Comparison of ENCODE assay signal across 11 cellular contexts in genomic region chr5:81626524-81626923, GRCh38.
DNase-seq lines count a peak whose midpoint lies in the region; ATAC-seq, FAIRE-seq and TF ChIP-seq lines count a peak whose summit lies in the region.
"Had no signal": no experiment of that assay in that cellular context is flagged by ENCODE, and none has a peak within 500 bp of the region (broad histone marks: within the 10 kb centered on the region; RNA-seq: fewer than 3 reads in every experiment).

No MANE protein-coding gene starts in this region.

- no peaks in the 10 kb centered on the region for H3K36me3 ChIP-seq in IMR-90 (ENCODE audit: control insufficient read depth, insufficient read depth, low read length)
- no peaks in the 10 kb centered on the region for H3K36me3 ChIP-seq in brain microvascular endothelial cell (replicated peaks)
- H3K36me3 ChIP-seq in HepG2 (replicated peaks in 1 of 2; ENCODE audit: control insufficient read depth in 1 of 2, insufficient read depth in 2 of 2, low read length in 2 of 2): no peaks in the 10 kb centered on the region
- H3K36me3 ChIP-seq in lower lobe of right lung: no peaks in the 10 kb centered on the region

- BruUV-seq in IMR-90 (replicated peaks; lab: Mats Ljungman, UMichigan): no TSS peak
- no TSS peak for BruUV-seq in HepG2 (replicated peaks; lab: Mats Ljungman, UMichigan)

- H3K4me1 ChIP-seq in IMR-90 (ENCODE audit: control insufficient read depth, insufficient read depth, low read length) (peaks cover 4% of the 10 kb centered on the region; the same call in 1 of the 2 replicates), HepG2 (ENCODE audit: insufficient read depth, low read length) (no peaks in the 10 kb centered on the region), lower lobe of right lung (no peaks in the 10 kb centered on the region)

- dilution Hi-C loops in IMR-90 (cut with HindIII; ENCODE audit: low sequenced_read_pairs, unreplicated experiment): no loop called here

- ATAC-seq in IMR-90 (ENCODE audit: low read depth) (peak; percentile 97), HepG2 (peak; percentile 65), lower lobe of right lung (no peak)
- ATAC-seq: naive thymus-derived CD8-positive, alpha-beta T cell; T-helper 17 cell had no signal

- TF ChIP-seq EP300 in HepG2 (IDR thresholded peaks at IDR 0.05; ENCODE audit: low read depth in 2 of 2, low read length in 2 of 2) (no peak), HepG2 (CRISPR knock-in tag; IDR thresholded peaks at IDR 0.05; ENCODE audit: borderline replicate concordance) (no peak)

- H3K56ac ChIP-seq in IMR-90 (ENCODE audit: extremely low read depth, insufficient read depth, low read length): no peak overlapping the region

- TF ChIP-seq RAD21 in IMR-90 (IDR thresholded peaks at IDR 0.05; ENCODE audit: low read length): 0 out of 2 replicates have a peak, but pooled peaks have one; percentile 2
- no peak for TF ChIP-seq RAD21 in HepG2 (CRISPR knock-in tag; IDR thresholded peaks at IDR 0.05)

- H4K5ac ChIP-seq in IMR-90 (ENCODE audit: low read depth, low read length): no peak overlapping the region

- POLR2A ChIA-PET in IMR-90 (lab: Charles Lee; ENCODE audit: unreplicated experiment) (no interaction called here), HepG2 (lab: Yijun Ruan, JAX) (no interaction called here)

- H3K4me3 ChIP-seq in IMR-90 (ENCODE audit: insufficient read depth, low read depth, low read length): no peak overlapping the region
- H3K4me3 ChIP-seq in brain microvascular endothelial cell (ENCODE audit: low read depth, low read length): no peak overlapping the region
- no peak overlapping the region for H3K4me3 ChIP-seq in HepG2 (replicated peaks in 1 of 3; ENCODE audit: insufficient read depth in 1 of 3, low read depth in 2 of 3, low read length in 3 of 3)
- no peak overlapping the region for H3K4me3 ChIP-seq in lower lobe of right lung

- H2BK20ac ChIP-seq in IMR-90 (ENCODE audit: low read depth, low read length): peak overlapping the region; percentile 2; the same call in 1 of the 2 replicates

- peak overlapping the region; percentile 44 for H2BK5ac ChIP-seq in IMR-90 (ENCODE audit: low read depth, low read length, poor library complexity, severe bottlenecking)

- no CpG with 5 or more reads among the region's 1 CpG for WGBS in IMR-90 (ENCODE audit: extremely low coverage in 2 of 2, insufficient read length in 1 of 2), 2 experiments
- 0% methylated on average over 1 of the region's 1 CpG for WGBS in HepG2 (ENCODE audit: low lambda C conversion rate)

- peaks cover 23% of the 10 kb centered on the region for H3K36me3 Mint-ChIP-seq in mesothelial cell of epicardium

- H3K27ac ChIP-seq in IMR-90 (ENCODE audit: insufficient read depth, low read length) (no peak overlapping the region), brain microvascular endothelial cell (no peak overlapping the region), HepG2 (ENCODE audit: extremely low read length, insufficient read depth, low read length) (no peak overlapping the region), lower lobe of right lung (no peak overlapping the region)

- no peak for FAIRE-seq in HepG2 (lab: Jason Lieb, UNC)

- intact Hi-C loops in IMR-90 (cut with micrococcal nuclease) (loop anchor here (5.0 kb wide), 1 partner anchor 121 kb away; no protein-coding TSS in a partner anchor), HepG2 (cut with micrococcal nuclease; ENCODE audit: unreplicated experiment) (no loop called here), lower lobe of right lung (cut with DNase I) (no loop called here)

- no peak overlapping the region for H2AK5ac ChIP-seq in IMR-90 (ENCODE audit: low read depth, low read length)

- H3K9me1 ChIP-seq in IMR-90 (ENCODE audit: insufficient read depth, low read length): no peaks in the 10 kb centered on the region; the same call in 1 of the 2 replicates

- CTCF ChIA-PET in IMR-90 (lab: Yijun Ruan, JAX): interaction anchor here (0.6 to 1.0 kb wide), 2 partner anchors 13 to 902 kb away, joined by 4 read pairs; no protein-coding TSS in a partner anchor
- CTCF ChIA-PET in HepG2 (lab: Yijun Ruan, JAX; ENCODE audit: low intra/inter-chr PET ratio, low total read pairs): no interaction called here

- H3K79me2 ChIP-seq in HepG2 (ENCODE audit: insufficient read depth, low read length): no peaks in the 10 kb centered on the region

- no peak overlapping the region for H3K18ac ChIP-seq in IMR-90 (ENCODE audit: low read depth, low read length)

- H4K91ac ChIP-seq in IMR-90 (ENCODE audit: insufficient read depth, low read depth, low read length): no peak overlapping the region

- H3K4me1 Mint-ChIP-seq in mesothelial cell of epicardium: peaks cover 7% of the 10 kb centered on the region

- H3K23ac ChIP-seq in IMR-90 (ENCODE audit: low read depth, low read length): no peak overlapping the region

- peak overlapping the region; percentile 6; the same call in 1 of the 2 replicates for H3K4me2 ChIP-seq in IMR-90 (ENCODE audit: low read depth, low read length)
- H3K4me2 ChIP-seq in HepG2 (ENCODE audit: low read depth, low read length): no peak overlapping the region

- peaks cover 6% of the 10 kb centered on the region for H3K9me3 Mint-ChIP-seq in mesothelial cell of epicardium

- no peak overlapping the region for H2AK9ac ChIP-seq in IMR-90 (replicated peaks; ENCODE audit: low read depth, low read length, poor library complexity)

- H3K27ac Mint-ChIP-seq in mesothelial cell of epicardium: no peak overlapping the region

- H4K20me1 ChIP-seq in IMR-90 (ENCODE audit: insufficient read depth, low read length): no peaks in the 10 kb centered on the region
- H4K20me1 ChIP-seq in HepG2 (ENCODE audit: insufficient read depth, low read length): no peaks in the 10 kb centered on the region

- DNase-seq in COLO668 (lab: John Stamatoyannopoulos, UW; ENCODE audit: unreplicated experiment) (peak; percentile 7), IMR-90 (peak; percentile 90), brain microvascular endothelial cell (peak; percentile 90), HepG2 (ENCODE audit: low spot score) (peak; percentile 32), mesothelial cell of epicardium (ENCODE audit: low spot score in 2 of 2, unreplicated experiment in 2 of 2) (no peak), KG1 (lab: John Stamatoyannopoulos, UW) (no peak), inferior parietal cortex (ENCODE audit: extremely low spot score) (no peak), lower lobe of right lung (no peak)
- DNase-seq: naive thymus-derived CD8-positive, alpha-beta T cell; NCI-H1694; T-helper 17 cell had no signal

- no peaks in the 10 kb centered on the region for H3K27me3 ChIP-seq in IMR-90 (ENCODE audit: control insufficient read depth, insufficient read depth, low read length)
- H3K27me3 ChIP-seq in brain microvascular endothelial cell (replicated peaks): no peaks in the 10 kb centered on the region
- H3K27me3 ChIP-seq in HepG2 (ENCODE audit: control insufficient read depth in 1 of 2, insufficient read depth in 2 of 2, low read length in 2 of 2): no peaks in the 10 kb centered on the region
- no peaks in the 10 kb centered on the region for H3K27me3 ChIP-seq in lower lobe of right lung (ENCODE audit: low read depth)

- no peak overlapping the region for H4K8ac ChIP-seq in IMR-90 (ENCODE audit: low read depth in 2 of 2, low read length in 2 of 2)

- no peak overlapping the region for H3K14ac ChIP-seq in IMR-90 (replicated peaks; ENCODE audit: low read depth, low read length)

- H2BK120ac ChIP-seq in IMR-90 (ENCODE audit: low read depth, low read length): peak overlapping the region; percentile 1; the same call in 1 of the 2 replicates

- TF ChIP-seq POLR2A in IMR-90 (IDR thresholded peaks at IDR 0.05; ENCODE audit: low read depth, low read length) (no peak), HepG2 (IDR thresholded peaks at IDR 0.05; ENCODE audit: insufficient read depth in 1 of 2, low read depth in 2 of 2, low read length in 2 of 2) (no peak)

- no peaks in the 10 kb centered on the region for H3K27me3 Mint-ChIP-seq in mesothelial cell of epicardium (ENCODE audit: low read depth)
- H3K27me3 Mint-ChIP-seq: naive thymus-derived CD8-positive, alpha-beta T cell; T-helper 17 cell had no signal

- H3K79me1 ChIP-seq in IMR-90 (ENCODE audit: low read depth in 1 of 2, low read length in 2 of 2): peaks cover 0 to 4% of the 10 kb centered on the region in 2 experiments; a peak in 2 of 4 replicates

- in situ Hi-C loops in IMR-90 (cut with MboI; ENCODE audit: low sequenced_read_pairs): no loop called here
- in situ Hi-C loops in brain microvascular endothelial cell (cut with HindIII; ENCODE audit: low pct_ligation_motif_present, low sequenced_read_pairs): no loop called here
- in situ Hi-C loops in HepG2 (cut with HindIII; ENCODE audit: extremely low pct_ligation_motif_present, low pct_unique_long_range_greater_than_20kb): no loop called here

- H2AFZ ChIP-seq in IMR-90 (replicated peaks; ENCODE audit: low read length, poor library complexity): no peak overlapping the region
- no peak overlapping the region for H2AFZ ChIP-seq in HepG2 (ENCODE audit: low read length)

- H3K4me3 Mint-ChIP-seq in mesothelial cell of epicardium: no peak overlapping the region
- H3K4me3 Mint-ChIP-seq: naive thymus-derived CD8-positive, alpha-beta T cell; T-helper 17 cell had no signal

- no peak for TF ChIP-seq CTCF in IMR-90 (conservative IDR thresholded peaks at IDR 0.05; ENCODE audit: low read depth, low read length)
- TF ChIP-seq CTCF in brain microvascular endothelial cell (IDR thresholded peaks at IDR 0.05; ENCODE audit: low read depth, low read length, missing control alignments): no peak
- TF ChIP-seq CTCF in HepG2 (CRISPR knock-in tag; IDR thresholded peaks at IDR 0.05): no peak
- TF ChIP-seq CTCF in mesothelial cell of epicardium (IDR thresholded peaks at IDR 0.05; ENCODE audit: unreplicated experiment): no peak
- TF ChIP-seq CTCF in lower lobe of right lung (IDR thresholded peaks at IDR 0.05): no peak

- no peak overlapping the region for H3K9ac ChIP-seq in IMR-90 (ENCODE audit: low read depth, low read length)
- no peak overlapping the region for H3K9ac ChIP-seq in HepG2 (ENCODE audit: insufficient read depth, low read depth, low read length)

- H3K4ac ChIP-seq in IMR-90 (ENCODE audit: low read depth, low read length): no peak overlapping the region

- H3K9me3 ChIP-seq in IMR-90 (ENCODE audit: control insufficient read depth, insufficient read depth, low read length) (no peaks in the 10 kb centered on the region), HepG2 (ENCODE audit: low read length) (no peaks in the 10 kb centered on the region), lower lobe of right lung (no peaks in the 10 kb centered on the region)

- no peak overlapping the region for H2BK15ac ChIP-seq in IMR-90 (ENCODE audit: low read depth, low read length)

TF ChIP-seq in IMR-90, 13 proteins besides CTCF, POLR2A, EP300 and RAD21 (continues in another document):
- TF ChIP-seq MXI1 (IDR thresholded peaks at IDR 0.05; ENCODE audit: borderline replicate concordance, low read depth, low read length): peak; percentile 46; the same call in 1 of the 2 replicates
- TF ChIP-seq FOS (IDR thresholded peaks at IDR 0.05; ENCODE audit: low read depth, low read length): peak; percentile 50
- TF ChIP-seq RCOR1 (IDR thresholded peaks at IDR 0.05; ENCODE audit: insufficient replicate concordance, low read length): peak; percentile 66

Comparison
In these comparisons a context has a peak if more than half of its experiments do, and no peak if none do; other contexts are left out.
1. DNase-seq: peak in COLO668 (single experiment), IMR-90 (single experiment), brain microvascular endothelial cell (single experiment) and HepG2 (single experiment); none in mesothelial cell of epicardium (0 of 2), KG1 (single experiment), inferior parietal cortex (single experiment) and lower lobe of right lung (single experiment).
2. ATAC-seq: peak in IMR-90 (single experiment) and HepG2 (single experiment); none in lower lobe of right lung (0 of 2).